ENCODE assay signal across 9 cellular contexts in the genomic region with DNA sequence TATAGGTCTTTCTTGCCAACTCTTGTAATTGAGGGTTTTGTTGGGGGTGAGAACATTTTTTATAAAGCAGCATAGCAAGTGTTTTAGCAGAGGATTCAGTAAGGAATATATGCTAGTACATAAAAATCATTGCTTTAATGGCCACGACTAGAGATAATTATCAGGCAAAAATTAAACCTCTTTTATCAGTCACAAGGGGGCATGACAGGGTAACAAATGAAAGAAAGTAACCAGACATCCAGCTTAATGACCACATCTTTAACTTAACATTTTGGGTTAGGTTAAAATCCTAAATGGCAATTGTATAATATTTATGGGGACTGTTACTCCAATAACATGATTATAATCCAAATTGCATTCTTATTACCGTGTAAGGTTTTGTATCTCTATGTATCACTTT.
DNase-seq lines count a peak whose midpoint lies in the region; TF ChIP-seq lines count a peak whose summit lies in the region.
"Had no signal": no experiment of that assay in that cellular context is flagged by ENCODE, and none has a peak within 500 bp of the region (broad histone marks: within the 10 kb centered on the region; RNA-seq: fewer than 3 reads in every experiment).

No MANE protein-coding gene starts in this region.

- no peaks in the 10 kb centered on the region for H3K27me3 Mint-ChIP-seq in brain
- H3K27me3 Mint-ChIP-seq: activated naive CD8-positive, alpha-beta T cell treated with anti-CD3 and anti-CD28 coated beads for 36 hours had no signal

- H3K4me3 ChIP-seq in neuronal stem cell (ENCODE audit: low read length in 2 of 2) = no peak overlapping the region
- no peak overlapping the region for H3K4me3 ChIP-seq in sigmoid colon

- no peak overlapping the region for H2BK15ac ChIP-seq in neuronal stem cell (ENCODE audit: low read length)

- no peak for TF ChIP-seq POLR2A in sigmoid colon (IDR thresholded peaks at IDR 0.05)

- H2BK120ac ChIP-seq in neuronal stem cell (ENCODE audit: low read depth, low read length) = no peak overlapping the region

- TF ChIP-seq EP300 in sigmoid colon (IDR thresholded peaks at IDR 0.05) = no peak

- no peaks in the 10 kb centered on the region for H3K4me1 Mint-ChIP-seq in brain
- H3K4me1 Mint-ChIP-seq: activated naive CD8-positive, alpha-beta T cell treated with anti-CD3 and anti-CD28 coated beads for 36 hours had no signal

- no peaks in the 10 kb centered on the region for H3K27me3 ChIP-seq in neuronal stem cell (ENCODE audit: control insufficient read depth in 3 of 3, insufficient read depth in 3 of 3, low read depth in 1 of 3, low read length in 3 of 3)
- no peaks in the 10 kb centered on the region for H3K27me3 ChIP-seq in sigmoid colon

- no peak overlapping the region for H3K18ac ChIP-seq in neuronal stem cell (ENCODE audit: low read length)

- H3K79me1 ChIP-seq in neuronal stem cell (ENCODE audit: low read depth, low read length) = no peaks in the 10 kb centered on the region

- H3K4me1 ChIP-seq in neuronal stem cell (ENCODE audit: control insufficient read depth in 2 of 2, insufficient read depth in 1 of 2, low read depth in 1 of 2, low read length in 2 of 2) (no peaks in the 10 kb centered on the region), sigmoid colon (no peaks in the 10 kb centered on the region)

- no peak overlapping the region for H4K91ac ChIP-seq in neuronal stem cell (ENCODE audit: low read depth, low read length, poor library complexity)

- no peak overlapping the region for H3K27ac Mint-ChIP-seq in brain
- H3K27ac Mint-ChIP-seq: activated naive CD8-positive, alpha-beta T cell treated with anti-CD3 and anti-CD28 coated beads for 36 hours had no signal

- H3K36me3 ChIP-seq in neuronal stem cell (replicated peaks in 1 of 2; ENCODE audit: control insufficient read depth in 2 of 2, insufficient read depth in 2 of 2, low read length in 2 of 2) (no peaks in the 10 kb centered on the region), sigmoid colon (no peaks in the 10 kb centered on the region)

- no peak overlapping the region for H3K9ac ChIP-seq in neuronal stem cell (ENCODE audit: low read depth, low read length, poor library complexity)

- H2AFZ ChIP-seq in neuronal stem cell (ENCODE audit: low read length) = peak overlapping the region; percentile 71

- H3K9me3 ChIP-seq in neuronal stem cell (replicated peaks in 1 of 2; ENCODE audit: control insufficient read depth in 2 of 2, insufficient read depth in 1 of 2, low read depth in 1 of 2, low read length in 2 of 2) = no peaks in the 10 kb centered on the region
- H3K9me3 ChIP-seq in sigmoid colon = no peaks in the 10 kb centered on the region

- no peak overlapping the region for H3K4ac ChIP-seq in neuronal stem cell (ENCODE audit: low read length)

- no peaks in the 10 kb centered on the region for H3K36me3 Mint-ChIP-seq in brain
- H3K36me3 Mint-ChIP-seq: activated naive CD8-positive, alpha-beta T cell treated with anti-CD3 and anti-CD28 coated beads for 36 hours had no signal

- H3K27ac ChIP-seq in neuronal stem cell (replicated peaks; ENCODE audit: low read length) (no peak overlapping the region), sigmoid colon (no peak overlapping the region)

- intact Hi-C loops in sigmoid colon (cut with DNase I) = no loop called here

- no CpG with 5 or more reads among the region's 2 CpGs for WGBS in neuronal stem cell (ENCODE audit: extremely low coverage in 2 of 2, insufficient read length in 2 of 2, insufficient replicate concordance in 1 of 2), 2 donors
- 28 to 36% methylated on average over 2 of the region's 2 CpGs for WGBS in sigmoid colon, 2 donors

- peak; percentile 61 to 65 for TF ChIP-seq CTCF in brain (conservative IDR thresholded peaks at IDR 0.05)
- TF ChIP-seq CTCF in sigmoid colon (IDR thresholded peaks at IDR 0.05) = no peak

- H3K23ac ChIP-seq in neuronal stem cell (ENCODE audit: low read depth, low read length, poor library complexity) = no peak overlapping the region

- DNase-seq in HCEC 1CT (peak; percentile 23), NCI-H446 (lab: John Stamatoyannopoulos, UW) (peak; percentile 41 to 60), neuronal stem cell (ENCODE audit: low spot score) (peak; percentile 2), amygdala (lab: John Stamatoyannopoulos, UW) (no peak), GM03348 (ENCODE audit: low spot score) (no peak), sigmoid colon (no peak)
- no peak for DNase-seq in stimulated activated CD4-positive, alpha-beta T cell treated with anti-CD3 and anti-CD28 coated beads, Interleukin-4, amount 100 ng/mL, for 24 hours
- DNase-seq: activated naive CD8-positive, alpha-beta T cell treated with anti-CD3 and anti-CD28 coated beads for 36 hours had no signal

- no peak overlapping the region for H2BK12ac ChIP-seq in neuronal stem cell (ENCODE audit: low read length)

- H3K4me3 Mint-ChIP-seq in brain = no peak overlapping the region
- H3K4me3 Mint-ChIP-seq: activated naive CD8-positive, alpha-beta T cell treated with anti-CD3 and anti-CD28 coated beads for 36 hours had no signal

- H4K8ac ChIP-seq in neuronal stem cell (ENCODE audit: low read depth, low read length) = no peak overlapping the region

- no peak overlapping the region for H3K14ac ChIP-seq in neuronal stem cell (ENCODE audit: low read length)

- no peak overlapping the region for H2BK5ac ChIP-seq in neuronal stem cell (ENCODE audit: low read length)

- no peak overlapping the region for H2AK5ac ChIP-seq in neuronal stem cell (ENCODE audit: low read depth, low read length)

- H3K9me3 Mint-ChIP-seq in brain = no peaks in the 10 kb centered on the region
- H3K9me3 Mint-ChIP-seq: activated naive CD8-positive, alpha-beta T cell treated with anti-CD3 and anti-CD28 coated beads for 36 hours had no signal

- no peak overlapping the region for H3K4me2 ChIP-seq in neuronal stem cell (ENCODE audit: insufficient read depth, low read length, poor library complexity, severe bottlenecking)

Comparison
In these comparisons a context has a peak if more than half of its experiments do, and no peak if none do; other contexts are left out.
1. DNase-seq: peak in HCEC 1CT (single experiment), NCI-H446 (2 of 2) and neuronal stem cell (single experiment); none in amygdala (0 of 56), stimulated activated CD4-positive, alpha-beta T cell treated with anti-CD3 and anti-CD28 coated beads, Interleukin-4, amount 100 ng/mL, for 24 hours (single experiment), GM03348 (single experiment) and sigmoid colon (single experiment).
2. CTCF ChIP-seq: peak in brain (2 of 2); none in sigmoid colon (0 of 4).